2 cellular contexts compared by ENCODE assay signal in genomic region chr12:26721800-26722199, GRCh38.
TF ChIP-seq lines count a peak whose summit lies in the region.

No MANE protein-coding gene starts in this region.

TF ChIP-seq in HepG2, 621 proteins besides CTCF, POLR2A, EP300 and RAD21 (continued from another document):
- no peak for TF ChIP-seq UBTF (CRISPR knock-in tag; IDR thresholded peaks at IDR 0.05)
- TF ChIP-seq EZH2 (conservative IDR thresholded peaks at IDR 0.05; ENCODE audit: low read depth, low read length), result no peak

TF ChIP-seq in K562, 482 proteins besides CTCF, POLR2A, EP300 and RAD21 (continued from another document):
- TF ChIP-seq ZNF224 (CRISPR knock-in tag; IDR thresholded peaks at IDR 0.05), result no peak
- TF ChIP-seq SIN3B (IDR thresholded peaks at IDR 0.05; ENCODE audit: low read depth), result no peak
- peak; percentile 83 for TF ChIP-seq NFIC (IDR thresholded peaks at IDR 0.05)
- TF ChIP-seq ZC3H4 (CRISPR knock-in tag; IDR thresholded peaks at IDR 0.05; ENCODE audit: borderline replicate concordance), result no peak
- no peak for TF ChIP-seq MXI1 (IDR thresholded peaks at IDR 0.05; ENCODE audit: low read depth, low read length)
- no peak for TF ChIP-seq HDAC8 (tag; IDR thresholded peaks at IDR 0.05)
- no peak for TF ChIP-seq FOS (IDR thresholded peaks at IDR 0.05; ENCODE audit: extremely low read depth, insufficient read length)
- TF ChIP-seq NFIX (CRISPR knock-in tag; IDR thresholded peaks at IDR 0.05; ENCODE audit: low read depth), result peak; percentile 38
- TF ChIP-seq MEIS2 (IDR thresholded peaks at IDR 0.05; ENCODE audit: partially characterized antibody), result peak; percentile 66
- no peak for TF ChIP-seq ELK1 (CRISPR knock-in tag; IDR thresholded peaks at IDR 0.05)
- TF ChIP-seq SOX6 (IDR thresholded peaks at IDR 0.05), result no peak
- no peak for TF ChIP-seq ZNF644 (tag; IDR thresholded peaks at IDR 0.05; ENCODE audit: low read depth)
- no peak for TF ChIP-seq CGGBP1 (CRISPR knock-in tag; IDR thresholded peaks at IDR 0.05)
